ENCODE assay signal across 11 cellular contexts in the genomic region with DNA sequence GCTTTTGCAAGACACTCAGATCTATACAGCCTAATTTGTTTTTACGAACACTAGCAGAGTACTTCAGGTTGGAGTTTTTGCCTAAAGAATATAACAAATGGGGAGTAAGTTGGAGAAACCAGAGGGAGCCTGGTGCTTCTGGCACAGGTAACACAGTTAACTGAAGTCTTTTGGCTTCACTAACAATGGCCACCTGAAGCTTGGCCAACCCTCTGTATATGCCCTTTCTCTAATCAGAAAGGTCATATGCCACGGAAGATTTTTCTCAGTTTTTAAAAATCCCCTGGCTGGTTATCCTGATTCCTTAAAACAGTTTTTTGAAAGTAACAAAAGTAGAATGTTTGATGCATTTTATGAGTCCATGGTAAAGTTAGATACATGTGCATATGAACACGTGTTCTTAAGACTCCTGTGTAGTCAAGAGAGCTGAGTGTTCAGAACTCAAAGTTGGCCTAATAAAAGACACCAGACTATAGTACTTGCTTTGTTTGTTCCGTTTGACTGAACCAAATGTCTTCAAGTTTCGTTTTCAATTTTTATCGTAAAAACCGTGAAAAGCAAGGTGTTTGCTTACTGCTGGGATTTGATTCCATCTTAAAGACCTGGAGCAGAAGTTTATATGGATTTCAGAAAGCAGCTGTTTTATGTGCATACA.
DNase-seq lines count a peak whose midpoint lies in the region; ATAC-seq, FAIRE-seq and TF ChIP-seq lines count a peak whose summit lies in the region.
"Had no signal": no experiment of that assay in that cellular context is flagged by ENCODE, and none has a peak within 500 bp of the region (broad histone marks: within the 10 kb centered on the region; RNA-seq: fewer than 3 reads in every experiment).

No MANE protein-coding gene starts in this region.

- no peaks in the 10 kb centered on the region for H3K9me3 ChIP-seq in parathyroid adenoma (ENCODE audit: control insufficient read depth, low read length)
- H3K9me3 ChIP-seq: stomach had no signal

- H3K4me2 ChIP-seq in parathyroid adenoma (ENCODE audit: low read length), result peak overlapping the region; percentile 37

- H3K27ac ChIP-seq in parathyroid adenoma, result no peak overlapping the region
- H3K27ac ChIP-seq: HL-60 had no signal

- no peaks in the 10 kb centered on the region for H3K4me1 ChIP-seq in parathyroid adenoma

- peak; percentile 64 for ATAC-seq in GM18861 (IDR thresholded peaks at IDR 0.05; ENCODE audit: unreplicated experiment)
- ATAC-seq in HG02759 (IDR thresholded peaks at IDR 0.05; ENCODE audit: unreplicated experiment), result peak; percentile 38

- H3K79me2 ChIP-seq in parathyroid adenoma, result no peaks in the 10 kb centered on the region

- POLR2A ChIA-PET in activated CD4-positive, alpha-beta memory T cell treated with anti-CD3 and anti-CD28 coated beads, Interleukin-2, amount 10 ng/mL, durations not matched to agents 7 days and 5 days (lab: Charles Lee), result interaction anchor here (0.6 to 1.7 kb wide), 5 partner anchors 24 to 360 kb away, joined by 3 to 14 read pairs (median 4); a partner anchor contains a TSS

- H3K27me3 Mint-ChIP-seq in activated CD4-positive, alpha-beta memory T cell treated with anti-CD3 and anti-CD28 coated beads, Interleukin-2, amount 10 ng/mL, durations not matched to agents 7 days and 5 days, result peaks cover 25% of the 10 kb centered on the region

- DNase-seq in activated CD4-positive, alpha-beta memory T cell treated with anti-CD3 and anti-CD28 coated beads, Interleukin-2, amount 10 ng/mL, durations not matched to agents 7 days and 5 days, result no peak
- DNase-seq in NCI-H1105 treated with DMSO at 0.1 percent for 48 hours (lab: John Stamatoyannopoulos, UW) (no peak), anterior cingulate cortex (lab: John Stamatoyannopoulos, UW) (no peak), HTR-8/SVneo (ENCODE audit: insufficient read length, low spot score) (no peak), GM03348 (ENCODE audit: low spot score) (no peak)
- DNase-seq: NCI-H82, stomach had no signal

- H3K4me3 Mint-ChIP-seq in activated CD4-positive, alpha-beta memory T cell treated with anti-CD3 and anti-CD28 coated beads, Interleukin-2, amount 10 ng/mL, durations not matched to agents 7 days and 5 days, result peak overlapping the region; percentile 56

- no peak overlapping the region for H3K4me3 ChIP-seq in parathyroid adenoma (ENCODE audit: low read depth, low read length)
- H3K4me3 ChIP-seq: stomach had no signal

- H3K36me3 ChIP-seq in parathyroid adenoma (ENCODE audit: control insufficient read depth, insufficient read depth, low read length), result no peaks in the 10 kb centered on the region
- H3K36me3 ChIP-seq: stomach had no signal

- no peak for FAIRE-seq in HTR-8/SVneo (lab: Jason Lieb, UNC)

- H3K9me3 Mint-ChIP-seq in activated CD4-positive, alpha-beta memory T cell treated with anti-CD3 and anti-CD28 coated beads, Interleukin-2, amount 10 ng/mL, durations not matched to agents 7 days and 5 days, result no peaks in the 10 kb centered on the region

- H3K9ac ChIP-seq in parathyroid adenoma, result no peak overlapping the region

- H3K27ac Mint-ChIP-seq in activated CD4-positive, alpha-beta memory T cell treated with anti-CD3 and anti-CD28 coated beads, Interleukin-2, amount 10 ng/mL, durations not matched to agents 7 days and 5 days, result no peak overlapping the region

- CTCF ChIA-PET in activated CD4-positive, alpha-beta memory T cell treated with anti-CD3 and anti-CD28 coated beads, Interleukin-2, amount 10 ng/mL, durations not matched to agents 7 days and 5 days (lab: Charles Lee), result interaction anchor here (0.9 kb wide), 1 partner anchor 68 kb away, joined by 4 read pairs; no protein-coding TSS in a partner anchor

- peaks cover 21% of the 10 kb centered on the region for H3K4me1 Mint-ChIP-seq in activated CD4-positive, alpha-beta memory T cell treated with anti-CD3 and anti-CD28 coated beads, Interleukin-2, amount 10 ng/mL, durations not matched to agents 7 days and 5 days

- TF ChIP-seq CTCF in parathyroid adenoma (IDR thresholded peaks at IDR 0.05), result no peak

- H2AFZ ChIP-seq in parathyroid adenoma, result peak overlapping the region; percentile 39

- H3K36me3 Mint-ChIP-seq in activated CD4-positive, alpha-beta memory T cell treated with anti-CD3 and anti-CD28 coated beads, Interleukin-2, amount 10 ng/mL, durations not matched to agents 7 days and 5 days (ENCODE audit: low read depth), result no peaks in the 10 kb centered on the region

- H3K27me3 ChIP-seq in parathyroid adenoma (ENCODE audit: control insufficient read depth, insufficient read depth, low read length), result no peaks in the 10 kb centered on the region
- H3K27me3 ChIP-seq: stomach had no signal
